1 cellular context compared by ENCODE assay signal in the genomic region with DNA sequence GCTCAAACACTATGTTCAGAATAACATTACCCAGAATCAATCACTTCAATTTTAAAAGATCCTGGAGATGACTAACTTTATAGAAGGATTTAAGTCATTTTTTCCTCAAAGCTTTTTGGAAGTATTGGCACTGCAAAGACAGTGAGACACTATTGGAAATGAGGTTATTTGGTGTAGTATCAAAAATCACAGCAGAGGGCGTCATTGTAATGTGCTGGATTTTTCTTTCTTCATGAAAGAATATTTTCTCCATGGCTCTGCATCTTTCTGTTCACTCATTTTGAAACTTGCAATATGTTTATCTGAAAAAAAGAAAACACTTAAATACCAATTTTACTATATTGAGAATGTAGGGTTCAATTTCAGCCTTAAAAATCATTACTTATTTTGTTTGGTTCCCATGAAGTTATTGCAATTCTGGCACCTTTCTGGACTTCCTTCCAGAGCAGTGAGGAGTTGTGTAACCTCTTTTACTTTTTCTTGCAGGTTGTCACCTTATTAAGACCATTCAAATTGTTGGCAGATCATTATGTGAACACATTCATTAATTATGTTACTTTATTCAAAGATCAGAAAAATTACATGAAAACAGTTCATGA.
TF ChIP-seq lines count a peak whose summit lies in the region.

No MANE protein-coding gene starts in this region.

TF ChIP-seq in HEK293, 187 proteins besides CTCF, POLR2A, EP300 and RAD21 (continued from another document):
- TF ChIP-seq, protein P1, sequence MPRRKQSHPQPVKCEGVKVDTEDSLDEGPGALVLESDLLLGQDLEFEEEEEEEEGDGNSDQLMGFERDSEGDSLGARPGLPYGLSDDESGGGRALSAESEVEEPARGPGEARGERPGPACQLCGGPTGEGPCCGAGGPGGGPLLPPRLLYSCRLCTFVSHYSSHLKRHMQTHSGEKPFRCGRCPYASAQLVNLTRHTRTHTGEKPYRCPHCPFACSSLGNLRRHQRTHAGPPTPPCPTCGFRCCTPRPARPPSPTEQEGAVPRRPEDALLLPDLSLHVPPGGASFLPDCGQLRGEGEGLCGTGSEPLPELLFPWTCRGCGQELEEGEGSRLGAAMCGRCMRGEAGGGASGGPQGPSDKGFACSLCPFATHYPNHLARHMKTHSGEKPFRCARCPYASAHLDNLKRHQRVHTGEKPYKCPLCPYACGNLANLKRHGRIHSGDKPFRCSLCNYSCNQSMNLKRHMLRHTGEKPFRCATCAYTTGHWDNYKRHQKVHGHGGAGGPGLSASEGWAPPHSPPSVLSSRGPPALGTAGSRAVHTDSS (tag by site-specific recombination; IDR thresholded peaks at IDR 0.05) = no peak
TF ChIP-seq in HEK293: peak in this region for 2.
